8 cellular contexts compared by ENCODE assay signal in the genomic region with DNA sequence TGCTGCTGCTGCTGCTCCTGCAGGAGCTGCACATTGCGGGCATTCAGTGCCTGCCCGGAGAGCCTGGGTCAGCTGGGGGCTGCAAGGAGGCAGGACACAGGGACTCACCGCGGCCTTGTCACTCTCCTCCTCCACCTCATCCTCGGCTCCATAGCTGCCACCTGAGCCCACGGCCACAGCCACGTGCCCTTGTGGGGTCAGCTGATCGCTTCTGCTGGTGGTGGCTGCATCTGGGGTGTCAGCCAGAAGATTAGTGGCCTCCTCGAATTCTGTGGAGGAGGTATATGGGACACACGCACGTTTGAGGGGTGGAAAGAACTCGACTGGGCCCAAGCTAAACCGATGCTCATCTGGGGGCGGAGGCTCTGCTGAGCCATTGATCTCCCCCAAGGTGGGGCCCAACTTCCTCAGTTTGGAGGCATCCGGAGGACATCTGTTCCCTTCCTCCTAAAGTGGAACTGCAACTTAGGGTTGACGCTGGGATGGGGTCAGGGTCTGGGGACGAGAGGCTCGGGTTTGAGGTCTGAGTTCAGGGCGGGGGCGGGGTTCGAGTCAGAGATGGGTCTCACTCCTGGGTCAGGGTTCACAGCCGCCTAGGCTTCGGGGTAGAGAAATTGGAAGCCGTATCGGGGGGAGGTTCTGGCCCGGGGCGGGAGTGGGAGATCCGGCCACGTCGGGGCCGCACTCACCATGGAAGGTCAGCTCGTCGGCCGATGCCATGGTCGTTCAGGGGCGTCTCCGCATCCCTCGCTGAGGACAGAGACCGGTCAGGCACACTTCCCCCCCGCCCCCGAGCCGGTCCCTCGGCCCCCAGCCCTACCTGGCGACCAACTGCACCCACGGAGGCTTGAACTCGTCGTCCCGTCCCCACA. TPM values are rescaled to one million over a fixed set of nuclear protein-coding genes. Genes with fewer than 3 reads are reported as not detected.
DNase-seq lines count a peak whose midpoint lies in the region; ATAC-seq and TF ChIP-seq lines count a peak whose summit lies in the region.

No MANE protein-coding gene starts in this region.

- H3K4me3 ChIP-seq in OCI-LY7 (ENCODE audit: low read depth, low read length, poor library complexity, severe bottlenecking) (peak overlapping the region; percentile 82), dorsolateral prefrontal cortex (peak overlapping the region; percentile 77 to 100 (median 96))

- peaks cover 21% of the 10 kb centered on the region for H3K4me1 ChIP-seq in OCI-LY7 (ENCODE audit: insufficient read depth, low read length, poor library complexity, severe bottlenecking)

- peak overlapping the region; percentile 12; the same call in 1 of the 2 replicates for H2AFZ ChIP-seq in OCI-LY7 (ENCODE audit: low read length)

- peaks cover 30% of the 10 kb centered on the region for H3K36me3 ChIP-seq in OCI-LY7 (ENCODE audit: insufficient read depth, low read length)

- H3K9me3 ChIP-seq in OCI-LY7 (ENCODE audit: low read length), result no peaks in the 10 kb centered on the region

- TF ChIP-seq CTCF in OCI-LY7 (conservative IDR thresholded peaks at IDR 0.05; ENCODE audit: low read length) (no peak), dorsolateral prefrontal cortex (IDR thresholded peaks at IDR 0.05 in 54 of 56, conservative IDR thresholded peaks at IDR 0.05 in 2 of 56; ENCODE audit: low read depth in 1 of 56, partially characterized antibody in 56 of 56) (no peak), GM10248 (IDR thresholded peaks at IDR 0.05; ENCODE audit: control extremely low read depth, extremely low read depth, low read depth, missing control alignments) (no peak)

- H3K9me2 ChIP-seq in OCI-LY7 (ENCODE audit: insufficient read depth, low read length), result no peaks in the 10 kb centered on the region

- H3K79me2 ChIP-seq in OCI-LY7 (ENCODE audit: insufficient read depth, low read depth, low read length), result peaks cover 27% of the 10 kb centered on the region

- peak overlapping the region; percentile 94 for H3K4me3 Mint-ChIP-seq in activated naive CD4-positive, alpha-beta T cell treated with anti-CD3 and anti-CD28 coated beads for 36 hours

- H3K27me3 ChIP-seq in dorsolateral prefrontal cortex, result no peaks in the 10 kb centered on the region

- POLR2A ChIA-PET in OCI-LY7 (lab: Charles Lee) (no interaction called here), GM10248 (lab: Yijun Ruan, JAX) (interaction anchor here (1.6 kb wide), 1 partner anchor 10 kb away, joined by 3 read pairs; no protein-coding TSS in a partner anchor)

- CTCF ChIA-PET in activated naive CD4-positive, alpha-beta T cell treated with anti-CD3 and anti-CD28 coated beads for 36 hours (lab: Charles Lee), result interaction anchor here (0.7 to 1.2 kb wide), 2 partner anchors 9 to 162 kb away, joined by 3 to 7 read pairs; a partner anchor contains a TSS
- CTCF ChIA-PET in OCI-LY7 (lab: Charles Lee; ENCODE audit: unreplicated experiment), result interaction anchor here (0.6 kb wide), 1 partner anchor 25 kb away, joined by 3 read pairs; no protein-coding TSS in a partner anchor
- CTCF ChIA-PET in GM10248 (lab: Yijun Ruan, JAX), result interaction anchor here (1.5 to 1.8 kb wide), 2 partner anchors 15 to 57 kb away, joined by 3 to 7 read pairs; no protein-coding TSS in a partner anchor

- H3K36me3 Mint-ChIP-seq in activated naive CD4-positive, alpha-beta T cell treated with anti-CD3 and anti-CD28 coated beads for 36 hours (ENCODE audit: low read depth), result peaks cover 8% of the 10 kb centered on the region

- ATAC-seq in GM18498 (IDR thresholded peaks at IDR 0.05; ENCODE audit: unreplicated experiment), result no peak

- no peaks in the 10 kb centered on the region for H3K27me3 Mint-ChIP-seq in activated naive CD4-positive, alpha-beta T cell treated with anti-CD3 and anti-CD28 coated beads for 36 hours (ENCODE audit: low read depth)

- H3K4me2 ChIP-seq in OCI-LY7 (ENCODE audit: low read length), result peak overlapping the region; percentile 79

- peaks cover 31% of the 10 kb centered on the region for H3K4me1 Mint-ChIP-seq in activated naive CD4-positive, alpha-beta T cell treated with anti-CD3 and anti-CD28 coated beads for 36 hours (ENCODE audit: low read depth)

- no peaks in the 10 kb centered on the region for H4K20me1 ChIP-seq in OCI-LY7 (ENCODE audit: insufficient read depth, low read length)

- intact Hi-C loops in activated naive CD4-positive, alpha-beta T cell treated with anti-CD3 and anti-CD28 coated beads for 36 hours (cut with micrococcal nuclease), result loop anchor here (1.0 kb wide), 3 partner anchors 32 to 211 kb away; a partner anchor contains a TSS
- intact Hi-C loops in OCI-LY7 (cut with micrococcal nuclease; ENCODE audit: unreplicated experiment), result loop anchor here (1.0 kb wide), 1 partner anchor 57 kb away; a partner anchor contains a TSS
- intact Hi-C loops in dorsolateral prefrontal cortex (cut with DNase I), result loop anchor here (2.0 to 5.0 kb wide), 2 partner anchors 34 to 57 kb away; a partner anchor contains a TSS

- BruUV-seq in OCI-LY7 (replicated peaks; lab: Mats Ljungman, UMichigan), result no TSS peak

- H3K27ac ChIP-seq in OCI-LY7 (ENCODE audit: low read depth, low read length, poor library complexity, severe bottlenecking) (peak overlapping the region; percentile 29), dorsolateral prefrontal cortex (peak overlapping the region in 58 of 59 donors; percentile 34 to 94 (median 88))

- no peaks in the 10 kb centered on the region for H3K9me3 Mint-ChIP-seq in activated naive CD4-positive, alpha-beta T cell treated with anti-CD3 and anti-CD28 coated beads for 36 hours

- H3K27ac Mint-ChIP-seq in activated naive CD4-positive, alpha-beta T cell treated with anti-CD3 and anti-CD28 coated beads for 36 hours, result peak overlapping the region; percentile 67

- DNase-seq in activated naive CD4-positive, alpha-beta T cell treated with anti-CD3 and anti-CD28 coated beads for 36 hours, result no peak
- no peak for DNase-seq in activated naive CD4-positive, alpha-beta T cell treated with anti-CD3 and anti-CD28 coated beads, Interleukin-2, amount 50 U/mL, for 16 hours
- DNase-seq in OCI-LY7 (ENCODE audit: low spot score), result no peak
- DNase-seq in dorsolateral prefrontal cortex, result peak in 1 of 10 donors; percentile 12
- peak; percentile 30 for DNase-seq in myocyte (ENCODE audit: low read depth)
- DNase-seq in GM10248 (ENCODE audit: extremely low spot score), result no peak
- DNase-seq in NCI-H128 (lab: John Stamatoyannopoulos, UW; ENCODE audit: unreplicated experiment), result no peak

RNA-seq across cellular contexts. Expression of a gene that starts 0.5 kb away (rescaled TPM):
- total RNA-seq in activated naive CD4-positive, alpha-beta T cell treated with anti-CD3 and anti-CD28 coated beads for 36 hours, result 10 to 100 TPM; 22.7 to 25.4 TPM
- 26.7 and 31.8 TPM in 2 replicates for total RNA-seq in OCI-LY7 (2014; rRNA removed; shearing (Covaris generic))
- total RNA-seq in OCI-LY7 (2022) (27.5 and 31.5 TPM in 2 replicates), dorsolateral prefrontal cortex (10 to 100 TPM; 22.1 to 45.7 (median 32.1) TPM), myocyte (50.4 and 57.9 TPM in 2 replicates)
- polyA plus RNA-seq in myocyte (2012), result 78.6 TPM

RNA-seq across cellular contexts. Expression of a gene that starts 0.7 kb away (rescaled TPM):
- 10 to 100 TPM; 11.0 to 12.7 TPM for total RNA-seq in activated naive CD4-positive, alpha-beta T cell treated with anti-CD3 and anti-CD28 coated beads for 36 hours
- total RNA-seq in OCI-LY7 (2014; rRNA removed; shearing (Covaris generic)), result 24.1 and 28.3 TPM in 2 replicates
- total RNA-seq in OCI-LY7 (2022), result 26.2 and 27.3 TPM in 2 replicates
- 10 to 100 TPM; 15.6 to 33.0 (median 23.3) TPM for total RNA-seq in dorsolateral prefrontal cortex
- total RNA-seq in myocyte, result 33.8 and 44.3 TPM in 2 replicates
- polyA plus RNA-seq in myocyte (2012), result 18.3 TPM

RNA-seq across cellular contexts. Expression of a gene that starts 32.9 kb away (rescaled TPM):
- total RNA-seq in activated naive CD4-positive, alpha-beta T cell treated with anti-CD3 and anti-CD28 coated beads for 36 hours, result 10 to 100 TPM; 88.6 to 98.6 TPM
- 360 and 409 TPM in 2 replicates for total RNA-seq in OCI-LY7 (2014; rRNA removed; shearing (Covaris generic))
- total RNA-seq in OCI-LY7 (2022) (554 and 581 TPM in 2 replicates), dorsolateral prefrontal cortex (100 to 1,000 TPM; 103 to 170 (median 136) TPM), myocyte (80.2 and 89.3 TPM in 2 replicates)
- polyA plus RNA-seq in myocyte (2012), result 87.2 TPM

RNA-seq across cellular contexts. Expression of a gene that starts 56.6 kb away (rescaled TPM):
- total RNA-seq in activated naive CD4-positive, alpha-beta T cell treated with anti-CD3 and anti-CD28 coated beads for 36 hours, result 10 to 100 TPM; 88.4 to 89.3 TPM
- total RNA-seq in OCI-LY7 (2014; rRNA removed; shearing (Covaris generic)), result 35.1 and 41.2 TPM in 2 replicates
- total RNA-seq in OCI-LY7 (2022) (107 and 108 TPM in 2 replicates), dorsolateral prefrontal cortex (10 to 100 TPM; 31.2 to 58.4 (median 45.9) TPM), myocyte (37.1 and 42.6 TPM in 2 replicates)
- polyA plus RNA-seq in myocyte (2012), result 48.9 TPM
